36 cellular contexts compared by ENCODE assay signal in the genomic region with DNA sequence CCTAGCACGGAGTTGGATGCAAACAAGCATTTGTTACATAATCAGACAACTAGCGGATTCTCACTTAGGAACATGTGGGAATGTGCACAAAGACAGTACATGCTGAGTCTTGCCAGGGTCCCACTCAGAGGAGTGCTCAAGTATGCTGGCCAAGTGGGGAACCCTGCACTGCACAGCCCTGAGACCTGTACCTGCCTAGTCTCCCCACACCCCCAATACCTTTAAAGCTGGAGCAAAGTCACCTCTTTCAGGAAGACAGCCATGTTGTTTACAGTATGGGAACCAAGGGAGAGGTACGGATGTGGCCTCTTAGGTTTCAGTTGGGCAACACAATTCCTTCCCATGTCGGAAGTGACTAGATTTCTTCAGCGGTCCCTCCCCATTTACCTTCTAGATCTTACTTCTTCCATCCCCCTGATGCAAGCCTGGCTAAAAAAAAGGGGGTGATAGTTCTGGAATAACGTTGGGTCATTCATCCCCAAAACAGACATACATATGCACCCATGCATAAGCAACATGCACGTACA. TPM values are rescaled to one million over a fixed set of nuclear protein-coding genes. Genes with fewer than 3 reads are reported as not detected.
"Had no signal": no experiment of that assay in that cellular context is flagged by ENCODE, and none has a peak within 500 bp of the region (broad histone marks: within the 10 kb centered on the region; RNA-seq: fewer than 3 reads in every experiment).

No MANE protein-coding gene starts in this region.

- H3K4me3 ChIP-seq: adrenal gland, body of pancreas, breast epithelium had no signal

- H3K4me1 ChIP-seq: adrenal gland, body of pancreas, breast epithelium had no signal

- H3K36me3 ChIP-seq: adrenal gland, breast epithelium had no signal

- H3K9me3 ChIP-seq: adrenal gland, body of pancreas, breast epithelium had no signal

- H3K4me3 Mint-ChIP-seq: activated B cell treated with CpG ODN at 0.5 μM for 24 hours; activated CD4-positive, alpha-beta memory T cell treated with anti-CD3 and anti-CD28 coated beads for 36 hours; activated naive CD4-positive, alpha-beta T cell treated with anti-CD3 and anti-CD28 coated beads for 36 hours; activated T-cell treated with anti-CD3 and anti-CD28 coated beads, Interleukin-2, amount 50 U/mL, for 4 hours; activated T-helper 1 cell treated with anti-CD3 and anti-CD28 coated beads, Interleukin-12 subunit alpha, Interleukin-12 subunit beta, Interleukin-2, Interleukin-4 antibody, amounts not matched to agents 30 ng/mL and 10 ng/mL and 1 ng/mL, durations not matched to agents 14 hours and 24 hours and 36 hours had no signal

- H3K36me3 Mint-ChIP-seq: activated CD4-positive, alpha-beta memory T cell treated with anti-CD3 and anti-CD28 coated beads for 36 hours; activated naive CD4-positive, alpha-beta T cell treated with anti-CD3 and anti-CD28 coated beads, Interleukin-2, amount 50 U/mL, for 72 hours had no signal

- H3K9ac ChIP-seq: KMS-11 had no signal

- H3K27ac ChIP-seq: adrenal gland, body of pancreas, breast epithelium, KMS-11, VCaP had no signal

- H3K9me3 Mint-ChIP-seq: activated B cell treated with CpG ODN at 0.5 μM for 24 hours; activated CD4-positive, alpha-beta memory T cell treated with anti-CD3 and anti-CD28 coated beads for 36 hours; activated naive CD4-positive, alpha-beta T cell treated with anti-CD3 and anti-CD28 coated beads for 36 hours; activated naive CD4-positive, alpha-beta T cell treated with anti-CD3 and anti-CD28 coated beads, Interleukin-2, amount 50 U/mL, for 72 hours; activated T-cell treated with anti-CD3 and anti-CD28 coated beads, Interleukin-2, amount 50 U/mL, for 4 hours; activated T-helper 1 cell treated with anti-CD3 and anti-CD28 coated beads, Interleukin-12 subunit alpha, Interleukin-12 subunit beta, Interleukin-2, Interleukin-4 antibody, amounts not matched to agents 30 ng/mL and 10 ng/mL and 1 ng/mL, durations not matched to agents 14 hours and 24 hours and 36 hours had no signal

- H3K27ac Mint-ChIP-seq: activated B cell treated with CpG ODN at 0.5 μM for 24 hours; activated CD4-positive, alpha-beta memory T cell treated with anti-CD3 and anti-CD28 coated beads for 36 hours; activated naive CD4-positive, alpha-beta T cell treated with anti-CD3 and anti-CD28 coated beads for 36 hours; activated naive CD4-positive, alpha-beta T cell treated with anti-CD3 and anti-CD28 coated beads, Interleukin-2, amount 50 U/mL, for 72 hours; activated T-helper 1 cell treated with anti-CD3 and anti-CD28 coated beads, Interleukin-12 subunit alpha, Interleukin-12 subunit beta, Interleukin-2, Interleukin-4 antibody, amounts not matched to agents 30 ng/mL and 10 ng/mL and 1 ng/mL, durations not matched to agents 14 hours and 24 hours and 36 hours had no signal

- DNase-seq: activated B cell treated with CpG ODN at 0.5 μM for 24 hours; activated CD4-positive, alpha-beta memory T cell treated with anti-CD3 and anti-CD28 coated beads for 36 hours; activated CD4-positive, alpha-beta T cell treated with anti-CD3 and anti-CD28 coated beads for 4 hours; activated CD4-positive, alpha-beta T cell treated with anti-CD3 and anti-CD28 coated beads, Interleukin-2, amount 50 U/mL, for 1 hour; activated CD4-positive, CD25-positive, alpha-beta regulatory T cell treated with anti-CD3 and anti-CD28 coated beads, Interleukin-2, amount 50 U/mL, for 72 hours; activated CD8-positive, alpha-beta memory T cell treated with anti-CD3 and anti-CD28 coated beads, Interleukin-2, amount 50 U/mL, for 4 hours; activated gamma-delta T cell treated with Interleukin-2 at 50 U/mL for 16 hours; activated naive CD4-positive, alpha-beta T cell treated with anti-CD3 and anti-CD28 coated beads for 36 hours; activated T-cell treated with anti-CD3 and anti-CD28 coated beads for 4 hours; activated T-cell treated with anti-CD3 and anti-CD28 coated beads, Interleukin-2, amount 50 U/mL, for 4 hours; adrenal gland; body of pancreas; caudate nucleus; cerebellar nuclear complex; NCI-H1105 treated with DMSO at 0.1 percent for 48 hours; NCI-H1436; NCI-H1694; NCI-H1930; NCI-H2081 treated with DMSO at 0.1 percent for 48 hours; NCI-H345; NCI-H524 treated with DMSO at 0.1 percent for 48 hours; NK-92 treated with Interleukin-12 subunit alpha and Interleukin-12 subunit beta, amount 100 ng/mL, for 24 hours; Right ventricle myocardium superior; SW 1271; T-helper 1 cell; T-helper 2 cell; T-helper 9 cell had no signal

- H3K4me1 Mint-ChIP-seq: activated B cell treated with CpG ODN at 0.5 μM for 24 hours had no signal

- ATAC-seq: activated naive CD4-positive, alpha-beta T cell treated with anti-CD3 and anti-CD28 coated beads, Interleukin-2, amount 50 U/mL, for 72 hours; activated T-cell treated with anti-CD3 and anti-CD28 coated beads, Interleukin-2, amount 50 U/mL, for 4 hours; body of pancreas had no signal

- H3K4me2 ChIP-seq: KMS-11 had no signal

- H3K27me3 ChIP-seq: adrenal gland, body of pancreas, breast epithelium had no signal

RNA-seq across cellular contexts. Expression of a gene that starts 10.7 kb away (rescaled TPM):
- total RNA-seq: activated B cell treated with CpG ODN at 0.5 μM for 24 hours; activated CD4-positive, alpha-beta memory T cell treated with anti-CD3 and anti-CD28 coated beads for 36 hours; activated naive CD4-positive, alpha-beta T cell treated with anti-CD3 and anti-CD28 coated beads for 36 hours; activated naive CD4-positive, alpha-beta T cell treated with anti-CD3 and anti-CD28 coated beads, Interleukin-2, amount 50 U/mL, for 72 hours; activated T-cell treated with anti-CD3 and anti-CD28 coated beads, Interleukin-2, amount 50 U/mL, for 4 hours; activated T-helper 1 cell treated with anti-CD3 and anti-CD28 coated beads, Interleukin-12 subunit alpha, Interleukin-12 subunit beta, Interleukin-2, Interleukin-4 antibody, amounts not matched to agents 30 ng/mL and 10 ng/mL and 1 ng/mL, durations not matched to agents 14 hours and 24 hours and 36 hours; astrocyte; body of pancreas; LHCN-M2; NCI-H460; OCI-LY7 had no signal

RNA-seq across cellular contexts. Expression of a gene that starts 30.2 kb away (rescaled TPM):
- total RNA-seq: activated B cell treated with CpG ODN at 0.5 μM for 24 hours; activated CD4-positive, alpha-beta memory T cell treated with anti-CD3 and anti-CD28 coated beads for 36 hours; activated T-cell treated with anti-CD3 and anti-CD28 coated beads, Interleukin-2, amount 50 U/mL, for 4 hours; activated T-helper 1 cell treated with anti-CD3 and anti-CD28 coated beads, Interleukin-12 subunit alpha, Interleukin-12 subunit beta, Interleukin-2, Interleukin-4 antibody, amounts not matched to agents 30 ng/mL and 10 ng/mL and 1 ng/mL, durations not matched to agents 14 hours and 24 hours and 36 hours; body of pancreas; LHCN-M2; NCI-H460; OCI-LY7 had no signal
